ENCODE assay signal across 18 cellular contexts in genomic region chr1:12586171-12586942, GRCh38. TPM values are rescaled to one million over a fixed set of nuclear protein-coding genes. Genes with fewer than 3 reads are reported as not detected.
"Had no signal": no experiment of that assay in that cellular context is flagged by ENCODE, and none has a peak within 500 bp of the region (broad histone marks: within the 10 kb centered on the region; RNA-seq: fewer than 3 reads in every experiment).

No MANE protein-coding gene starts in this region.

- H3K27ac ChIP-seq: lower lobe of right lung had no signal

- H3K4me3 ChIP-seq: heart left ventricle, lower lobe of right lung had no signal

- H3K27me3 ChIP-seq: heart left ventricle had no signal

- H3K36me3 Mint-ChIP-seq: activated naive CD4-positive, alpha-beta T cell treated with anti-CD3 and anti-CD28 coated beads, Interleukin-2, amount 50 U/mL, for 72 hours had no signal

- H3K27ac Mint-ChIP-seq: mesothelial cell of epicardium had no signal

- H3K4me3 Mint-ChIP-seq: mesothelial cell of epicardium had no signal

- DNase-seq: activated CD4-positive, alpha-beta T cell treated with anti-CD3 and anti-CD28 coated beads for 1 hour; activated CD4-positive, alpha-beta T cell treated with anti-CD3 and anti-CD28 coated beads, Interleukin-2, amount 50 U/mL, for 48 hours; activated effector memory CD4-positive, alpha-beta T cell treated with Interleukin-2 at 50 U/mL for 16 hours; cerebellar nuclear complex; effector memory CD4-positive, alpha-beta T cell; left cardiac atrium; lower lobe of right lung; stimulated activated CD4-positive, alpha-beta T cell treated with anti-CD3 and anti-CD28 coated beads, Interleukin-4, amount 100 ng/mL, for 24 hours; stimulated activated naive CD4-positive, alpha-beta T cell; T-helper 1 cell; T1000 had no signal

- ATAC-seq: heart left ventricle, left cardiac atrium had no signal

- H3K9me3 Mint-ChIP-seq: activated naive CD4-positive, alpha-beta T cell treated with anti-CD3 and anti-CD28 coated beads, Interleukin-2, amount 50 U/mL, for 72 hours; mesothelial cell of epicardium had no signal

- H3K9me3 ChIP-seq: heart left ventricle, lower lobe of right lung had no signal

RNA-seq across cellular contexts. Expression of gene DHRS3, which starts 31.7 kb away (rescaled TPM):
- total RNA-seq: myocyte had no signal

RNA-seq across cellular contexts. Expression of gene AADACL4, which starts 57.5 kb away (rescaled TPM):
- total RNA-seq: activated naive CD4-positive, alpha-beta T cell treated with anti-CD3 and anti-CD28 coated beads, Interleukin-2, amount 50 U/mL, for 72 hours; fibroblast of lung; frontal cortex; heart left ventricle; left cardiac atrium; lower lobe of right lung; myocyte had no signal
- polyA plus RNA-seq: fibroblast of lung, heart left ventricle, small intestine had no signal
